Comparison of ENCODE assay signal across 22 cellular contexts in the genomic region with DNA sequence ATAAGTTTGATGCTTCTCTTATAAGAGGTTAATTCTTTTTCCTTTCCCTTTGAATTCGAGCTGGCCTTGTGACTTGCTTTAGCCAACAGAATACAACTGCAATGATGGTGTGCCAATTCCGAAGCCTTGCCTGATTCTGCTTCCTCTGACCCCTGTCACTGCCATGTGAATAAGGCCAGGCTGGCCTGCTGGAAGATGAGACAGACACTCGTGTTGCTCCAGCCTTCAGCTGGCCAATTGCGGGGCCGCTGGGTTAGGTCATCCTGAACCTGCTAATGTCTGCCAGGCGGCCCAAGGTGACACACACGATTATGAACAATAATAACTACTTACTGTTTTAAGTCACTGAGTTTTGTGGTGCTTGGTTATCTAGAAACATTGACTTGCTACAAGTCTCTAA.
"Had no signal": no experiment of that assay in that cellular context is flagged by ENCODE, and none has a peak within 500 bp of the region (broad histone marks: within the 10 kb centered on the region; RNA-seq: fewer than 3 reads in every experiment).

No MANE protein-coding gene starts in this region.

- FAIRE-seq: RCC 7860 had no signal

- H3K36me3 Mint-ChIP-seq: activated naive CD8-positive, alpha-beta T cell had no signal

- H3K4me3 ChIP-seq: MG63 had no signal

- DNase-seq: activated CD4-positive, alpha-beta memory T cell treated with anti-CD3 and anti-CD28 coated beads, Interleukin-2, amount 10 ng/mL, durations not matched to agents 7 days and 5 days; activated CD4-positive, alpha-beta T cell treated with anti-CD3 and anti-CD28 coated beads, Interleukin-2, amount 50 U/mL, for 1 hour; activated CD4-positive, CD25-positive, alpha-beta regulatory T cell; activated gamma-delta T cell; activated naive CD4-positive, alpha-beta T cell treated with anti-CD3 and anti-CD28 coated beads for 36 hours; activated T-cell treated with anti-CD3 and anti-CD28 coated beads for 4 hours; activated T-cell treated with anti-CD3 and anti-CD28 coated beads, Interleukin-2, amount 50 U/mL, for 48 hours; brain microvascular endothelial cell; cerebellar nuclear complex; MG63; MV-4-11; NCI-H146; NCI-H1930; NCI-H510A treated with DMSO at 0.1 percent for 48 hours; NCI-H69; PC-3; SIG-M5; T-helper 17 cell; T-helper 9 cell had no signal

- H3K36me3 ChIP-seq: brain microvascular endothelial cell, MG63 had no signal

- H3K4me3 Mint-ChIP-seq: activated CD4-positive, alpha-beta memory T cell treated with anti-CD3 and anti-CD28 coated beads, Interleukin-2, amount 10 ng/mL, durations not matched to agents 7 days and 5 days; activated naive CD4-positive, alpha-beta T cell treated with anti-CD3 and anti-CD28 coated beads for 36 hours; activated naive CD8-positive, alpha-beta T cell; activated T-helper 17 cell treated with anti-CD3 and anti-CD28 coated beads, Interleukin-2, amount 50 U/mL, for 72 hours; T-helper 17 cell had no signal

- H3K9me3 Mint-ChIP-seq: activated CD4-positive, alpha-beta memory T cell treated with anti-CD3 and anti-CD28 coated beads, Interleukin-2, amount 10 ng/mL, durations not matched to agents 7 days and 5 days; activated T-helper 17 cell treated with anti-CD3 and anti-CD28 coated beads, Interleukin-2, amount 50 U/mL, for 72 hours had no signal

- H3K27me3 ChIP-seq: brain microvascular endothelial cell, MG63 had no signal

- ATAC-seq: activated T-helper 17 cell treated with anti-CD3 and anti-CD28 coated beads, Interleukin-2, amount 50 U/mL, for 72 hours; PC-3; T-helper 17 cell had no signal

- H3K27ac Mint-ChIP-seq: activated CD4-positive, alpha-beta memory T cell treated with anti-CD3 and anti-CD28 coated beads, Interleukin-2, amount 10 ng/mL, durations not matched to agents 7 days and 5 days; activated naive CD4-positive, alpha-beta T cell treated with anti-CD3 and anti-CD28 coated beads for 36 hours; activated naive CD8-positive, alpha-beta T cell; activated T-helper 17 cell treated with anti-CD3 and anti-CD28 coated beads, Interleukin-2, amount 50 U/mL, for 72 hours; T-helper 17 cell had no signal

- H3K27me3 Mint-ChIP-seq: activated CD4-positive, alpha-beta memory T cell treated with anti-CD3 and anti-CD28 coated beads, Interleukin-2, amount 10 ng/mL, durations not matched to agents 7 days and 5 days had no signal

- H3K4me1 Mint-ChIP-seq: activated CD4-positive, alpha-beta memory T cell treated with anti-CD3 and anti-CD28 coated beads, Interleukin-2, amount 10 ng/mL, durations not matched to agents 7 days and 5 days; activated T-helper 17 cell treated with anti-CD3 and anti-CD28 coated beads, Interleukin-2, amount 50 U/mL, for 72 hours had no signal

- H3K27ac ChIP-seq: brain microvascular endothelial cell had no signal
